Comparison of ENCODE assay signal across 8 cellular contexts in genomic region chr14:21103710-21104447, GRCh38. TPM values are rescaled to one million over a fixed set of nuclear protein-coding genes. Genes with fewer than 3 reads are reported as not detected.
DNase-seq lines count a peak whose midpoint lies in the region; ATAC-seq and TF ChIP-seq lines count a peak whose summit lies in the region.

No MANE protein-coding gene starts in this region.

- peak overlapping the region; percentile 61 to 73 for H3K4me3 ChIP-seq in prostate gland
- peak overlapping the region; percentile 46 for H3K4me3 ChIP-seq in urinary bladder (ENCODE audit: low read depth, low read length)

- TF ChIP-seq POLR2A in GM15510 (IDR thresholded peaks at IDR 0.05; ENCODE audit: borderline replicate concordance, extremely low read depth, insufficient read length), result peak; percentile 93
- TF ChIP-seq POLR2A in prostate gland (IDR thresholded peaks at IDR 0.05), result peak; percentile 94

- H3K27me3 ChIP-seq in prostate gland (replicated peaks; ENCODE audit: insufficient read depth), result no peaks in the 10 kb centered on the region

- no peaks in the 10 kb centered on the region for H3K9me3 ChIP-seq in prostate gland

- H3K27ac ChIP-seq in prostate gland (peak overlapping the region; percentile 93 to 99), urinary bladder (ENCODE audit: low read depth) (peak overlapping the region; percentile 99)

- H3K36me3 ChIP-seq in prostate gland (no peaks in the 10 kb centered on the region), urinary bladder (ENCODE audit: insufficient read depth) (no peaks in the 10 kb centered on the region)

- intact Hi-C loops in left ventricle myocardium superior (cut with micrococcal nuclease), result loop anchor here (5.0 kb wide), 1 partner anchor 37 kb away; no protein-coding TSS in a partner anchor
- intact Hi-C loops in prostate gland (cut with DNase I), result loop anchor here (1.0 to 10.0 kb wide), 4 partner anchors 12 to 422 kb away; partner anchors contain the start of genes ARHGEF40, RNASE4 and SUPT16H

- DNase-seq in NCI-H146 treated with DMSO at 0.1 percent for 48 hours (lab: John Stamatoyannopoulos, UW; ENCODE audit: unreplicated experiment) (peak; percentile 87), T-helper 1 cell (peak; percentile 78 to 96 (median 88)), amygdala (lab: John Stamatoyannopoulos, UW) (peak; percentile 74 to 100 (median 96)), left ventricle myocardium superior (peak; percentile 97), prostate gland (ENCODE audit: low spot score) (peak; percentile 96)

- H3K4me1 ChIP-seq in prostate gland (replicated peaks), result peaks cover 17% of the 10 kb centered on the region
- no peaks in the 10 kb centered on the region for H3K4me1 ChIP-seq in urinary bladder (ENCODE audit: insufficient read depth)

- TF ChIP-seq CTCF in prostate gland (IDR thresholded peaks at IDR 0.05), result peak; percentile 52 to 95 (median 68)

- ATAC-seq in HG02884 (IDR thresholded peaks at IDR 0.05; ENCODE audit: unreplicated experiment), result peak; percentile 88
- peak; percentile 96 for ATAC-seq in left ventricle myocardium superior

- WGBS in prostate gland, result under 1% methylated on average over 52 of the region's 62 CpGs
- under 1% methylated on average over 62 of the region's 62 CpGs for WGBS in urinary bladder

RNA-seq across cellular contexts. Expression of gene TMEM253, which starts 3.0 kb away (rescaled TPM):
- 0.20 TPM for total RNA-seq in left ventricle myocardium superior
- not detected for total RNA-seq in prostate gland
- 0.37 TPM for total RNA-seq in urinary bladder
- 0.42 TPM for polyA plus RNA-seq in urinary bladder

RNA-seq across cellular contexts. Expression of gene ZNF219, which starts 5.4 kb away (rescaled TPM):
- total RNA-seq in left ventricle myocardium superior (57.0 TPM), prostate gland (10 to 100 TPM; 56.8 to 89.8 TPM), urinary bladder (9.8 TPM)
- polyA plus RNA-seq in urinary bladder, result 67.1 TPM

RNA-seq across cellular contexts. Expression of gene ARHGEF40, which starts 33.8 kb away (rescaled TPM):
- total RNA-seq in left ventricle myocardium superior (23.1 TPM), prostate gland (10 to 100 TPM; 12.4 to 37.7 TPM), urinary bladder (43.9 TPM)
- 27.9 TPM for polyA plus RNA-seq in urinary bladder

RNA-seq across cellular contexts. Expression of gene RNASE8, which starts 46.3 kb away (rescaled TPM):
- total RNA-seq in left ventricle myocardium superior (not detected), prostate gland (not detected), urinary bladder (not detected)
- not detected for polyA plus RNA-seq in urinary bladder

RNA-seq across cellular contexts. Expression of gene OR5AU1, which starts 52.0 kb away (rescaled TPM):
- total RNA-seq in left ventricle myocardium superior, result not detected
- total RNA-seq in prostate gland, result not detected
- not detected for total RNA-seq in urinary bladder
- polyA plus RNA-seq in urinary bladder, result not detected

Comparison
In these comparisons a context has a peak if more than half of its experiments do, and no peak if none do; other contexts are left out.
1. Peak in every context shown above with its lines: DNase-seq, ATAC-seq, H3K4me3 ChIP-seq and H3K27ac ChIP-seq.